ENCODE assay signal across 14 cellular contexts in genomic region chr2:234403074-234403473, GRCh38.
DNase-seq lines count a peak whose midpoint lies in the region; TF ChIP-seq lines count a peak whose summit lies in the region.
"Had no signal": no experiment of that assay in that cellular context is flagged by ENCODE, and none has a peak within 500 bp of the region (broad histone marks: within the 10 kb centered on the region; RNA-seq: fewer than 3 reads in every experiment).

No MANE protein-coding gene starts in this region.

- no peaks in the 10 kb centered on the region for H3K36me3 Mint-ChIP-seq in T-helper 2 cell treated with Interferon-gamma antibody and Interleukin-4, amounts not matched to agents 5 μg/mL and 100 μg/mL, for 36 hours (ENCODE audit: low read depth)
- H3K36me3 Mint-ChIP-seq in HFFc6 (ENCODE audit: low read depth), result no peaks in the 10 kb centered on the region

- peaks cover 56% of the 10 kb centered on the region for H3K4me1 Mint-ChIP-seq in T-helper 2 cell treated with Interferon-gamma antibody and Interleukin-4, amounts not matched to agents 5 μg/mL and 100 μg/mL, for 36 hours (ENCODE audit: low read depth)
- peaks cover 26% of the 10 kb centered on the region for H3K4me1 Mint-ChIP-seq in HFFc6 (ENCODE audit: low read depth)

- no peaks in the 10 kb centered on the region for H3K79me2 ChIP-seq in SK-N-SH (ENCODE audit: insufficient read depth)

- H4K91ac ChIP-seq in neuronal stem cell (ENCODE audit: low read depth, low read length, poor library complexity), result peak overlapping the region; percentile 67

- no peaks in the 10 kb centered on the region for H3K9me3 ChIP-seq in neuronal stem cell (replicated peaks in 1 of 2; ENCODE audit: control insufficient read depth in 2 of 2, insufficient read depth in 1 of 2, low read depth in 1 of 2, low read length in 2 of 2)
- no peaks in the 10 kb centered on the region for H3K9me3 ChIP-seq in SK-N-SH
- H3K9me3 ChIP-seq in WERI-Rb-1 (ENCODE audit: severe bottlenecking), result no peaks in the 10 kb centered on the region
- H3K9me3 ChIP-seq: adrenal gland, HAP-1, thoracic aorta had no signal

- peak overlapping the region; percentile 78 for H3K27ac Mint-ChIP-seq in T-helper 2 cell treated with Interferon-gamma antibody and Interleukin-4, amounts not matched to agents 5 μg/mL and 100 μg/mL, for 36 hours
- H3K27ac Mint-ChIP-seq in HFFc6, result no peak overlapping the region

- H2BK15ac ChIP-seq in neuronal stem cell (ENCODE audit: low read length), result peak overlapping the region; percentile 90

- H2BK5ac ChIP-seq in neuronal stem cell (ENCODE audit: low read length), result no peak overlapping the region

- H3K27ac ChIP-seq in brain microvascular endothelial cell (no peak overlapping the region), neuronal stem cell (replicated peaks; ENCODE audit: low read length) (no peak overlapping the region), SK-N-SH (ENCODE audit: low read depth in 2 of 2, low read length in 1 of 2) (no peak overlapping the region), WERI-Rb-1 (no peak overlapping the region)
- H3K27ac ChIP-seq: adrenal gland, thoracic aorta had no signal

- no peak for TF ChIP-seq CTCF in HFFc6 (IDR thresholded peaks at IDR 0.05)
- TF ChIP-seq CTCF in brain microvascular endothelial cell (IDR thresholded peaks at IDR 0.05; ENCODE audit: low read depth, low read length, missing control alignments), result no peak
- TF ChIP-seq CTCF in SK-N-SH (IDR thresholded peaks at IDR 0.05), result no peak
- TF ChIP-seq CTCF in WERI-Rb-1 (IDR thresholded peaks at IDR 0.05; ENCODE audit: low read depth, low read length), result no peak

- H3K9me3 Mint-ChIP-seq in T-helper 2 cell treated with Interferon-gamma antibody and Interleukin-4, amounts not matched to agents 5 μg/mL and 100 μg/mL, for 36 hours, result peaks cover 8% of the 10 kb centered on the region
- no peaks in the 10 kb centered on the region for H3K9me3 Mint-ChIP-seq in HFFc6

- peak overlapping the region; percentile 19 for H3K4me3 Mint-ChIP-seq in T-helper 2 cell treated with Interferon-gamma antibody and Interleukin-4, amounts not matched to agents 5 μg/mL and 100 μg/mL, for 36 hours
- H3K4me3 Mint-ChIP-seq in HFFc6, result no peak overlapping the region

- TF ChIP-seq EP300 in SK-N-SH (IDR thresholded peaks at IDR 0.05; ENCODE audit: borderline replicate concordance in 1 of 2, low read depth in 1 of 2, low read length in 1 of 2), result no peak

- peak overlapping the region; percentile 13 for H3K4ac ChIP-seq in neuronal stem cell (ENCODE audit: low read length)

- H2AFZ ChIP-seq in neuronal stem cell (ENCODE audit: low read length) (no peak overlapping the region), SK-N-SH (ENCODE audit: low read depth) (no peak overlapping the region)

- no peaks in the 10 kb centered on the region for H3K9me2 ChIP-seq in SK-N-SH

- POLR2A ChIA-PET in SK-N-SH (lab: Yijun Ruan, JAX), result no interaction called here

- H4K8ac ChIP-seq in neuronal stem cell (ENCODE audit: low read depth, low read length), result no peak overlapping the region

- WGBS in neuronal stem cell (ENCODE audit: extremely low coverage in 2 of 2, insufficient read length in 2 of 2, insufficient replicate concordance in 1 of 2), 2 donors, result no CpG with 5 or more reads among the region's 8 CpGs
- 70% methylated on average over 4 of the region's 8 CpGs for WGBS in SK-N-SH (ENCODE audit: low lambda C conversion rate)

- H3K36me3 ChIP-seq in brain microvascular endothelial cell (replicated peaks) (no peaks in the 10 kb centered on the region), neuronal stem cell (replicated peaks in 1 of 2; ENCODE audit: control insufficient read depth in 2 of 2, insufficient read depth in 2 of 2, low read length in 2 of 2) (no peaks in the 10 kb centered on the region), SK-N-SH (replicated peaks in 1 of 2; ENCODE audit: control insufficient read depth in 1 of 2, insufficient read depth in 2 of 2, low read length in 1 of 2) (no peaks in the 10 kb centered on the region), WERI-Rb-1 (no peaks in the 10 kb centered on the region)
- H3K36me3 ChIP-seq: adrenal gland, HAP-1, thoracic aorta had no signal

- no peak overlapping the region for H3K4me3 ChIP-seq in brain microvascular endothelial cell (ENCODE audit: low read depth, low read length)
- H3K4me3 ChIP-seq in neuronal stem cell (ENCODE audit: low read length in 2 of 2), result no peak overlapping the region
- no peak overlapping the region for H3K4me3 ChIP-seq in SK-N-SH (ENCODE audit: low read depth in 2 of 2, low read length in 1 of 2)
- H3K4me3 ChIP-seq in WERI-Rb-1 (ENCODE audit: low read depth, low read length), result no peak overlapping the region
- H3K4me3 ChIP-seq: adrenal gland, HAP-1, thoracic aorta had no signal

- no peak for DNase-seq in T-helper 2 cell treated with Interferon-gamma antibody and Interleukin-4, amounts not matched to agents 5 μg/mL and 100 μg/mL, for 36 hours (ENCODE audit: low spot score)
- DNase-seq in T-helper 2 cell (no peak), HFFc6 (peak; percentile 51), brain microvascular endothelial cell (peak; percentile 16), neuronal stem cell (ENCODE audit: low spot score) (no peak), SK-N-SH (no peak), WERI-Rb-1 (no peak), NCI-H1930 (lab: John Stamatoyannopoulos, UW) (no peak)
- DNase-seq: activated T-cell treated with anti-CD3 and anti-CD28 coated beads, Interleukin-2, amount 50 U/mL, for 1 hour; adrenal gland; NCI-H69; stimulated activated CD4-positive, alpha-beta T cell treated with anti-CD3 and anti-CD28 coated beads, Interleukin-2, amount 100 ng/mL, for 24 hours had no signal

- H3K4me2 ChIP-seq in neuronal stem cell (ENCODE audit: insufficient read depth, low read length, poor library complexity, severe bottlenecking) (no peak overlapping the region), SK-N-SH (no peak overlapping the region)

- H3K79me1 ChIP-seq in neuronal stem cell (ENCODE audit: low read depth, low read length), result no peaks in the 10 kb centered on the region

- H3K27me3 ChIP-seq in brain microvascular endothelial cell (replicated peaks), result no peaks in the 10 kb centered on the region
- H3K27me3 ChIP-seq in neuronal stem cell (ENCODE audit: control insufficient read depth in 3 of 3, insufficient read depth in 3 of 3, low read depth in 1 of 3, low read length in 3 of 3), result no peaks in the 10 kb centered on the region
- no peaks in the 10 kb centered on the region for H3K27me3 ChIP-seq in SK-N-SH (ENCODE audit: insufficient read depth)
- H3K27me3 ChIP-seq in WERI-Rb-1 (ENCODE audit: insufficient read depth, low read depth, severe bottlenecking), result no peaks in the 10 kb centered on the region

- no peak for TF ChIP-seq RAD21 in SK-N-SH (IDR thresholded peaks at IDR 0.05; ENCODE audit: low read length)

- H2AK5ac ChIP-seq in neuronal stem cell (ENCODE audit: low read depth, low read length), result peak overlapping the region; percentile 83

- H2BK120ac ChIP-seq in neuronal stem cell (ENCODE audit: low read depth, low read length), result no peak overlapping the region

- peak overlapping the region; percentile 43 for H2BK12ac ChIP-seq in neuronal stem cell (ENCODE audit: low read length)

- H3K27me3 Mint-ChIP-seq in T-helper 2 cell treated with Interferon-gamma antibody and Interleukin-4, amounts not matched to agents 5 μg/mL and 100 μg/mL, for 36 hours (ENCODE audit: low read depth), result no peaks in the 10 kb centered on the region
- H3K27me3 Mint-ChIP-seq in HFFc6 (ENCODE audit: insufficient read depth), result peaks cover 3% of the 10 kb centered on the region

- H3K18ac ChIP-seq in neuronal stem cell (ENCODE audit: low read length), result peak overlapping the region; percentile 91

- H4K20me1 ChIP-seq in SK-N-SH (ENCODE audit: insufficient read depth), result no peaks in the 10 kb centered on the region

- no peaks in the 10 kb centered on the region for H3F3A ChIP-seq in SK-N-SH (replicated peaks; ENCODE audit: insufficient read depth)

- H3K14ac ChIP-seq in neuronal stem cell (ENCODE audit: low read length), result no peak overlapping the region

- H3K23ac ChIP-seq in neuronal stem cell (ENCODE audit: low read depth, low read length, poor library complexity), result peak overlapping the region; percentile 61

- H3K9ac ChIP-seq in neuronal stem cell (ENCODE audit: low read depth, low read length, poor library complexity) (no peak overlapping the region), SK-N-SH (no peak overlapping the region)

- in situ Hi-C loops in brain microvascular endothelial cell (cut with HindIII; ENCODE audit: low pct_ligation_motif_present, low sequenced_read_pairs), result no loop called here

- CTCF ChIA-PET in SK-N-SH (lab: Yijun Ruan, JAX), result interaction anchor here (1.0 to 1.2 kb wide), 3 partner anchors 10 to 267 kb away, joined by 3 to 8 read pairs (median 4); no protein-coding TSS in a partner anchor

- H3K4me1 ChIP-seq in neuronal stem cell (ENCODE audit: control insufficient read depth in 2 of 2, insufficient read depth in 1 of 2, low read depth in 1 of 2, low read length in 2 of 2) (peaks cover 0 to 7% of the 10 kb centered on the region in 2 donors), SK-N-SH (ENCODE audit: control insufficient read depth in 1 of 2, insufficient read depth in 2 of 2, low read depth in 1 of 2, low read length in 1 of 2) (no peaks in the 10 kb centered on the region)

TF ChIP-seq in SK-N-SH, 30 proteins besides CTCF, POLR2A, EP300 and RAD21 (continues in another document):
- no peak for TF ChIP-seq MAX (IDR thresholded peaks at IDR 0.05; ENCODE audit: low read depth)
- no peak for TF ChIP-seq FOXM1 (IDR thresholded peaks at IDR 0.05; ENCODE audit: low read depth)
- no peak for TF ChIP-seq ELF1 (IDR thresholded peaks at IDR 0.05)
- TF ChIP-seq RXRA (IDR thresholded peaks at IDR 0.05; ENCODE audit: borderline replicate concordance, low read depth), result no peak
- TF ChIP-seq SIN3A (IDR thresholded peaks at IDR 0.05; ENCODE audit: borderline replicate concordance, low read depth, low read length), result no peak
- no peak for TF ChIP-seq TEAD4 (IDR thresholded peaks at IDR 0.05; ENCODE audit: borderline replicate concordance, insufficient read depth)
- no peak for TF ChIP-seq TAF1 (IDR thresholded peaks at IDR 0.05; ENCODE audit: borderline replicate concordance, low read depth, low read length)
- TF ChIP-seq GATA2 (CRISPR knock-in tag; IDR thresholded peaks at IDR 0.05), result no peak
- TF ChIP-seq RCOR1 (IDR thresholded peaks at IDR 0.05; ENCODE audit: low read length), result no peak
- TF ChIP-seq NFIC (IDR thresholded peaks at IDR 0.05; ENCODE audit: borderline replicate concordance), result no peak
- no peak for TF ChIP-seq TCF12 (IDR thresholded peaks at IDR 0.05)

Comparison
In these comparisons a context has a peak if more than half of its experiments do, and no peak if none do; other contexts are left out.
1. DNase-seq: peak in HFFc6 (single experiment) and brain microvascular endothelial cell (single experiment); none in T-helper 2 cell treated with Interferon-gamma antibody and Interleukin-4, amounts not matched to agents 5 μg/mL and 100 μg/mL, for 36 hours (single experiment), T-helper 2 cell (0 of 5), neuronal stem cell (single experiment), SK-N-SH (single experiment), WERI-Rb-1 (single experiment) and NCI-H1930 (0 of 2).